Comparison of ENCODE assay signal across 11 cellular contexts in genomic region chr18:8507361-8507760, GRCh38.
DNase-seq lines count a peak whose midpoint lies in the region; ATAC-seq, FAIRE-seq and TF ChIP-seq lines count a peak whose summit lies in the region.
"Had no signal": no experiment of that assay in that cellular context is flagged by ENCODE, and none has a peak within 500 bp of the region (broad histone marks: within the 10 kb centered on the region; RNA-seq: fewer than 3 reads in every experiment).

No MANE protein-coding gene starts in this region.

- H3K27me3 Mint-ChIP-seq in neural crest cell (ENCODE audit: low read depth) (no peaks in the 10 kb centered on the region), natural killer cell (ENCODE audit: low read depth in 2 of 2) (peaks cover 0 to 7% of the 10 kb centered on the region in 2 donors)
- H3K27me3 Mint-ChIP-seq: activated CD4-positive, alpha-beta T cell treated with anti-CD3 and anti-CD28 coated beads, Interleukin-2, amount 10 ng/mL, durations not matched to agents 7 days and 5 days had no signal

- no peak for TF ChIP-seq EP300 in Ishikawa (IDR thresholded peaks at IDR 0.05; ENCODE audit: borderline replicate concordance)

- H3K36me3 ChIP-seq in bronchial epithelial cell (ENCODE audit: control insufficient read depth, insufficient read depth, low read length): no peaks in the 10 kb centered on the region

- H3K9me3 Mint-ChIP-seq in neural crest cell (no peaks in the 10 kb centered on the region), natural killer cell (no peaks in the 10 kb centered on the region)
- H3K9me3 Mint-ChIP-seq: activated CD4-positive, alpha-beta T cell treated with anti-CD3 and anti-CD28 coated beads, Interleukin-2, amount 10 ng/mL, durations not matched to agents 7 days and 5 days; stimulated activated naive CD8-positive, alpha-beta T cell treated with anti-CD3 and anti-CD28 coated beads, Interleukin-15, Interleukin-2, amounts not matched to agents 100 ng/mL and 50 ng/mL, for 24 hours had no signal

- DNase-seq in NCI-H82 (lab: John Stamatoyannopoulos, UW) (peak; percentile 40), NCI-H82 treated with DMSO at 0.1 percent for 48 hours (lab: John Stamatoyannopoulos, UW; ENCODE audit: unreplicated experiment) (no peak), bronchial epithelial cell (ENCODE audit: low read depth) (peak; percentile 5), neural crest cell (ENCODE audit: low read depth, low spot score) (peak; percentile 8), SIG-M5 (lab: John Stamatoyannopoulos, UW) (no peak), natural killer cell (no peak)
- DNase-seq: activated CD4-positive, alpha-beta T cell treated with anti-CD3 and anti-CD28 coated beads, Interleukin-2, amount 10 ng/mL, durations not matched to agents 7 days and 5 days; NCI-H1092 had no signal

- ATAC-seq in natural killer cell (no peak), GM21360 (IDR thresholded peaks at IDR 0.05; ENCODE audit: unreplicated experiment) (no peak)

- no peak overlapping the region for H3K4me3 ChIP-seq in bronchial epithelial cell (ENCODE audit: low read depth, low read length)

- H3K4me3 Mint-ChIP-seq in neural crest cell (no peak overlapping the region), natural killer cell (no peak overlapping the region)
- H3K4me3 Mint-ChIP-seq: activated CD4-positive, alpha-beta T cell treated with anti-CD3 and anti-CD28 coated beads, Interleukin-2, amount 10 ng/mL, durations not matched to agents 7 days and 5 days; stimulated activated naive CD8-positive, alpha-beta T cell treated with anti-CD3 and anti-CD28 coated beads, Interleukin-15, Interleukin-2, amounts not matched to agents 100 ng/mL and 50 ng/mL, for 24 hours had no signal

- no peaks in the 10 kb centered on the region for H3K4me1 Mint-ChIP-seq in neural crest cell
- no peaks in the 10 kb centered on the region for H3K4me1 Mint-ChIP-seq in natural killer cell

- FAIRE-seq in bronchial epithelial cell (lab: Jason Lieb, UNC): no peak

- no peaks in the 10 kb centered on the region for H3K36me3 Mint-ChIP-seq in neural crest cell (ENCODE audit: low read depth)
- no peaks in the 10 kb centered on the region for H3K36me3 Mint-ChIP-seq in natural killer cell

- no peaks in the 10 kb centered on the region for H3K27me3 ChIP-seq in bronchial epithelial cell (ENCODE audit: control insufficient read depth, insufficient read depth, low read length)

- TF ChIP-seq CTCF in bronchial epithelial cell (IDR thresholded peaks at IDR 0.05; ENCODE audit: insufficient read depth, low read length, severe bottlenecking) (no peak), neural crest cell (conservative IDR thresholded peaks at IDR 0.05) (peak; percentile 48), natural killer cell (IDR thresholded peaks at IDR 0.05) (no peak)

- peak; percentile 21; the same call in 1 of the 2 replicates for TF ChIP-seq RAD21 in Ishikawa (IDR thresholded peaks at IDR 0.05; ENCODE audit: low read depth)

- no peak overlapping the region for H3K27ac Mint-ChIP-seq in neural crest cell (ENCODE audit: unreplicated experiment)
- no peak overlapping the region for H3K27ac Mint-ChIP-seq in natural killer cell
- H3K27ac Mint-ChIP-seq: activated CD4-positive, alpha-beta T cell treated with anti-CD3 and anti-CD28 coated beads, Interleukin-2, amount 10 ng/mL, durations not matched to agents 7 days and 5 days; stimulated activated naive CD8-positive, alpha-beta T cell treated with anti-CD3 and anti-CD28 coated beads, Interleukin-15, Interleukin-2, amounts not matched to agents 100 ng/mL and 50 ng/mL, for 24 hours had no signal

- intact Hi-C loops in natural killer cell (cut with micrococcal nuclease): no loop called here

TF ChIP-seq in Ishikawa, 13 proteins besides CTCF, POLR2A, EP300 and RAD21:
- no peak for TF ChIP-seq YY1 (IDR thresholded peaks at IDR 0.05; ENCODE audit: low read depth)
- TF ChIP-seq NFIC (IDR thresholded peaks at IDR 0.05): no peak
- TF ChIP-seq CREB1 (IDR thresholded peaks at IDR 0.05; ENCODE audit: low read depth): no peak
- TF ChIP-seq TCF12 (IDR thresholded peaks at IDR 0.05; ENCODE audit: low read depth): no peak
- TF ChIP-seq USF1 (IDR thresholded peaks at IDR 0.05): no peak
- TF ChIP-seq TAF1 (IDR thresholded peaks at IDR 0.05; ENCODE audit: low read depth): no peak
- no peak for TF ChIP-seq MAX (IDR thresholded peaks at IDR 0.05)
- TF ChIP-seq TEAD4 (IDR thresholded peaks at IDR 0.05): no peak
- TF ChIP-seq EGR1 (IDR thresholded peaks at IDR 0.05): no peak

Comparison
In these comparisons a context has a peak if more than half of its experiments do, and no peak if none do; other contexts are left out.
1. DNase-seq: peak in NCI-H82 (single experiment), bronchial epithelial cell (single experiment) and neural crest cell (single experiment); none in NCI-H82 treated with DMSO at 0.1 percent for 48 hours (single experiment), SIG-M5 (single experiment) and natural killer cell (single experiment).